9 cellular contexts compared by ENCODE assay signal in the genomic region with DNA sequence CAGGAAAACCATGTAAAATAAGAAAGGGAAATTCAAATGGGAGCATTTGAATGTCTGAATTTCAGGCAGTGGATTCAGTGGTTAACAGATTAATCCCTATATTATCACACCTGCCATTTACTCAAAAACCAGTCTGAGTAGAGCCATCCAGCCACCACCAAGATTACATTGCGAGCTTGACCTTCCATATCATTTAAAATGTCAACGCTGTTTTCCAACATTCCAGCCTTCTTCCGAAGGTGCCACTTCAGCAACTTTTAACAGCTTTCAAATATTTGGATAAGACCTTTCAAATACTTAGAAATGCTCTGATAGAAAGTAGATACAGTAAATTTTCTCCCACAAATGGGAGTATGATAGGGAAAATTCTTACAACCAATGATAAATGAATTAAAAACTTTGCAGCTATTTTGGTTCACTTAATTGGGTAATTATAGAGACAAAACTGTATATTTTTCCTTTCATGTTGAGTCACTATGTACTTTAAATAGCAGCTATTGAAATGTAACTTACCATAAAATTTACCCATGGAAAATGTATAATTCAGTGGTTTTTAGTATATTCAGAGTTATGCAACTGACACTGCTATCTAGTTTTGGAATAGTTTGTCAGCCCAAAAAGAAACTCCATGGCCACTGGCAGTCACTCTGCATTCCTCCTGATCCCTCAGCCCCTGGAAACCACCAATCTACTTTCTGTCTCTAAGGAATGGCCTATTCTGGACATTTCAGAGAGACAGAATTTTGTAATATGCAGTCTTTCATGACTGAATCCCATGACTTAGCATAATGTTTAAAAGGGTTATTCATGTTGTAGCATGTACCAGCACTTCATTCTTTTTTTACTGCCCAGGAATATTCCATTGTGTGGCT. TPM values are rescaled to one million over a fixed set of nuclear protein-coding genes. Genes with fewer than 3 reads are reported as not detected.
A peak's percentile ranks its signal among the peaks of the same experiment; 100 is the strongest.
DNase-seq lines count a peak whose midpoint lies in the region; ATAC-seq, FAIRE-seq and TF ChIP-seq lines count a peak whose summit lies in the region.
"Had no signal": no experiment of that assay in that cellular context is flagged by ENCODE, and none has a peak within 500 bp of the region (broad histone marks: within the 10 kb centered on the region; RNA-seq: fewer than 3 reads in every experiment).

No MANE protein-coding gene starts in this region.

- peaks cover 78% of the 10 kb centered on the region for H3K79me2 ChIP-seq in H9 (ENCODE audit: insufficient read depth, low read length)

- H3K4me1 Mint-ChIP-seq in stimulated activated naive CD8-positive, alpha-beta T cell treated with anti-CD3 and anti-CD28 coated beads, Interleukin-15, Interleukin-2, amounts not matched to agents 100 ng/mL and 50 ng/mL, for 24 hours (ENCODE audit: low read depth), result peaks cover 95% of the 10 kb centered on the region
- peaks cover 87 to 92% of the 10 kb centered on the region in 2 donors for H3K4me1 Mint-ChIP-seq in immature natural killer cell
- H3K4me1 Mint-ChIP-seq in H9, result peaks cover 60 to 63% of the 10 kb centered on the region in 2 experiments

- H3K27me3 Mint-ChIP-seq in stimulated activated naive CD8-positive, alpha-beta T cell treated with anti-CD3 and anti-CD28 coated beads, Interleukin-15, Interleukin-2, amounts not matched to agents 100 ng/mL and 50 ng/mL, for 24 hours, result no peaks in the 10 kb centered on the region
- peaks cover 0 to 3% (median 0%) of the 10 kb centered on the region in 3 donors for H3K27me3 Mint-ChIP-seq in immature natural killer cell (ENCODE audit: low read depth in 3 of 3)
- no peaks in the 10 kb centered on the region for H3K27me3 Mint-ChIP-seq in H9 (ENCODE audit: low read depth)

- H3K4me1 ChIP-seq in H9 (ENCODE audit: insufficient read depth, low read length), result peaks cover 9% of the 10 kb centered on the region; the same call in 1 of the 2 replicates

- H3K23me2 ChIP-seq in H9 (ENCODE audit: insufficient read length, low read depth, low read length, poor library complexity, severe bottlenecking), result no peaks in the 10 kb centered on the region

- H3K27ac Mint-ChIP-seq in stimulated activated naive CD8-positive, alpha-beta T cell treated with anti-CD3 and anti-CD28 coated beads, Interleukin-15, Interleukin-2, amounts not matched to agents 100 ng/mL and 50 ng/mL, for 24 hours, result peak overlapping the region; percentile 91
- H3K27ac Mint-ChIP-seq in immature natural killer cell, result peak overlapping the region in 5 of 6 donors; percentile 25 to 39 (median 37)
- H3K27ac Mint-ChIP-seq in H9, result peak overlapping the region in 1 of 3 experiments; percentile 33; a peak in 1 of 7 replicates

- TF ChIP-seq CTCF in astrocyte of the cerebellum (IDR thresholded peaks at IDR 0.05; ENCODE audit: low read depth, low read length, missing control alignments), result no peak
- no peak for TF ChIP-seq CTCF in H9 (conservative IDR thresholded peaks at IDR 0.05)

- no peak overlapping the region for H3K56ac ChIP-seq in H9 (ENCODE audit: insufficient read length, low read depth, low read length)

- H2AK5ac ChIP-seq in H9 (ENCODE audit: insufficient read length, low read length), result no peak overlapping the region

- no peak overlapping the region for H3K4me2 ChIP-seq in H9 (ENCODE audit: insufficient read depth, insufficient read length, low read length)

- no peak overlapping the region for H2BK15ac ChIP-seq in H9 (ENCODE audit: low read depth, low read length)

- no peak overlapping the region for H4K5ac ChIP-seq in H9 (ENCODE audit: insufficient read length, low read depth, low read length)

- FAIRE-seq in GM19239 (lab: Jason Lieb, UNC), result no peak
- FAIRE-seq: urothelium cell line had no signal

- H2BK12ac ChIP-seq in H9 (ENCODE audit: insufficient read length, low read depth, low read length), result no peak overlapping the region

- DNase-seq in stimulated activated naive CD8-positive, alpha-beta T cell treated with anti-CD3 and anti-CD28 coated beads, Interleukin-15, Interleukin-2, amounts not matched to agents 100 U/mL and 50 U/mL, for 24 hours, result no peak
- DNase-seq in astrocyte of the cerebellum (ENCODE audit: low read depth), result peak; percentile 69
- no peak for DNase-seq in immature natural killer cell
- no peak for DNase-seq in H9
- no peak for DNase-seq in GDM1 (lab: John Stamatoyannopoulos, UW)
- no peak for DNase-seq in GM19239 (ENCODE audit: insufficient read length, low spot score)

- H3K18ac ChIP-seq in H9 (ENCODE audit: insufficient read length, low read depth, low read length), result no peak overlapping the region

- H3K27ac ChIP-seq in H9 (ENCODE audit: insufficient read length, low read depth, low read length), result no peak overlapping the region

- H3T11ph ChIP-seq in H9 (ENCODE audit: low read length), result no peak overlapping the region

- H3K14ac ChIP-seq in H9 (ENCODE audit: insufficient read depth, low read length), result no peak overlapping the region

- H4K20me1 ChIP-seq in H9 (ENCODE audit: control insufficient read depth, insufficient read depth, insufficient read length), result no peaks in the 10 kb centered on the region

- no peaks in the 10 kb centered on the region for H3K9me3 Mint-ChIP-seq in stimulated activated naive CD8-positive, alpha-beta T cell treated with anti-CD3 and anti-CD28 coated beads, Interleukin-15, Interleukin-2, amounts not matched to agents 100 ng/mL and 50 ng/mL, for 24 hours
- no peaks in the 10 kb centered on the region for H3K9me3 Mint-ChIP-seq in immature natural killer cell
- H3K9me3 Mint-ChIP-seq in H9, result no peaks in the 10 kb centered on the region

- no CpG with 5 or more reads among the region's 3 CpGs for WGBS in H9 (ENCODE audit: extremely low coverage, insufficient read length, low lambda C conversion rate)

- in situ Hi-C loops in astrocyte of the cerebellum (cut with HindIII; ENCODE audit: low sequenced_read_pairs), result no loop called here

- no peak overlapping the region for H4K8ac ChIP-seq in H9 (replicated peaks; ENCODE audit: insufficient read length, low read depth, low read length)

- H3K4me3 Mint-ChIP-seq in stimulated activated naive CD8-positive, alpha-beta T cell treated with anti-CD3 and anti-CD28 coated beads, Interleukin-15, Interleukin-2, amounts not matched to agents 100 ng/mL and 50 ng/mL, for 24 hours, result peak overlapping the region; percentile 66
- H3K4me3 Mint-ChIP-seq in immature natural killer cell (peak overlapping the region in 2 of 5 donors; percentile 8), H9 (no peak overlapping the region)

- no peak overlapping the region for H2BK5ac ChIP-seq in H9 (ENCODE audit: insufficient read length, low read length)

- H3K36me3 Mint-ChIP-seq in stimulated activated naive CD8-positive, alpha-beta T cell treated with anti-CD3 and anti-CD28 coated beads, Interleukin-15, Interleukin-2, amounts not matched to agents 100 ng/mL and 50 ng/mL, for 24 hours (ENCODE audit: low read depth), result peaks cover 68% of the 10 kb centered on the region
- no peaks in the 10 kb centered on the region for H3K36me3 Mint-ChIP-seq in immature natural killer cell
- peaks cover 4 to 39% (median 17%) of the 10 kb centered on the region in 3 experiments; a peak in 6 of 7 replicates for H3K36me3 Mint-ChIP-seq in H9 (ENCODE audit: insufficient read depth in 1 of 3, low read depth in 3 of 3)

- H3K79me1 ChIP-seq in H9 (ENCODE audit: insufficient read depth, low read depth, low read length, poor library complexity, severe bottlenecking), result no peaks in the 10 kb centered on the region

- H3K9ac ChIP-seq in H9 (ENCODE audit: extremely low read depth, insufficient read length, low read length), result no peak overlapping the region

- no peak overlapping the region for H3K23ac ChIP-seq in H9 (ENCODE audit: insufficient read length, low read depth, low read length)

- H3K9me3 ChIP-seq in H9 (ENCODE audit: control insufficient read depth, low read depth, low read length), result no peaks in the 10 kb centered on the region

- H2AFZ ChIP-seq in H9 (ENCODE audit: low read length), result no peak overlapping the region

- ATAC-seq in stimulated activated naive CD8-positive, alpha-beta T cell treated with anti-CD3 and anti-CD28 coated beads, Interleukin-15, Interleukin-2, amounts not matched to agents 100 U/mL and 50 U/mL, for 24 hours, result no peak
- ATAC-seq in HG02885 (IDR thresholded peaks at IDR 0.05; ENCODE audit: poor library complexity, unreplicated experiment), result no peak

- H4K91ac ChIP-seq in H9 (ENCODE audit: insufficient read length, low read depth, low read length), result no peak overlapping the region

- no peak overlapping the region for H2BK120ac ChIP-seq in H9 (ENCODE audit: low read depth, low read length, poor library complexity, severe bottlenecking)

- H2BK20ac ChIP-seq in H9 (ENCODE audit: low read depth, low read length, poor library complexity, severe bottlenecking), result no peak overlapping the region

- no peak overlapping the region for H3K4ac ChIP-seq in H9 (ENCODE audit: low read depth, low read length)

- no peaks in the 10 kb centered on the region for H3K27me3 ChIP-seq in H9 (ENCODE audit: insufficient read depth, low read length)

- no peak overlapping the region for H3K4me3 ChIP-seq in astrocyte of the cerebellum (ENCODE audit: low read depth, low read length)

RNA-seq across cellular contexts. Expression of a gene that starts 21.6 kb away (rescaled TPM):
- polyA plus RNA-seq in immature natural killer cell, result 100 to 1,000 TPM; 129 to 153 (median 139) TPM
- total RNA-seq in H9 (2021), result 375 and 393 TPM in 2 replicates
